2 cellular contexts compared by ENCODE assay signal in genomic region chr12:123894823-123895338, GRCh38.
A peak's percentile ranks its signal among the peaks of the same experiment; 100 is the strongest.
TF ChIP-seq lines count a peak whose summit lies in the region.

No MANE protein-coding gene starts in this region.

TF ChIP-seq in A549, 52 proteins besides CTCF, POLR2A, EP300 and RAD21 (continued from another document):
- TF ChIP-seq BCL3 (IDR thresholded peaks at IDR 0.05): no peak
- no peak for TF ChIP-seq PBX3 (IDR thresholded peaks at IDR 0.05)
- no peak for TF ChIP-seq FOSL2 (IDR thresholded peaks at IDR 0.05)
- TF ChIP-seq FOSL2 (CRISPR knock-in tag; IDR thresholded peaks at IDR 0.05): no peak
- TF ChIP-seq SMC3 (IDR thresholded peaks at IDR 0.05): no peak
- TF ChIP-seq RARB (CRISPR knock-in tag; IDR thresholded peaks at IDR 0.05): no peak
- TF ChIP-seq CHD4 (IDR thresholded peaks at IDR 0.05; ENCODE audit: borderline replicate concordance): no peak
- TF ChIP-seq RFX5 (IDR thresholded peaks at IDR 0.05): no peak
- TF ChIP-seq MYC (IDR thresholded peaks at IDR 0.05; ENCODE audit: borderline replicate concordance, low read length): no peak
- TF ChIP-seq ZFP36 (IDR thresholded peaks at IDR 0.05; ENCODE audit: borderline replicate concordance, partially characterized antibody): no peak
- TF ChIP-seq ATOH8 (CRISPR knock-in tag; IDR thresholded peaks at IDR 0.05; ENCODE audit: low read depth): no peak
- no peak for TF ChIP-seq EHF (CRISPR knock-in tag; IDR thresholded peaks at IDR 0.05)
- TF ChIP-seq RCOR1 (IDR thresholded peaks at IDR 0.05; ENCODE audit: low read depth, low read length): no peak
TF ChIP-seq in A549: peak in this region for 0.

TF ChIP-seq in K562, 482 proteins besides CTCF, POLR2A, EP300 and RAD21 (continued from another document):
- TF ChIP-seq ZBTB40 (IDR thresholded peaks at IDR 0.05): peak; percentile 82
- TF ChIP-seq ZBTB40 (CRISPR knock-in tag; IDR thresholded peaks at IDR 0.05): peak; percentile 72
TF ChIP-seq in K562: peak in this region for 1.
